In genomic region chr16:80903616-80904015, GRCh38 we compare ENCODE assay signal across 30 cellular contexts.
"Had no signal": no experiment of that assay in that cellular context is flagged by ENCODE, and none has a peak within 500 bp of the region (broad histone marks: within the 10 kb centered on the region; RNA-seq: fewer than 3 reads in every experiment).

No MANE protein-coding gene starts in this region.

- H3K4me1 ChIP-seq: neural progenitor cell, parathyroid adenoma, psoas muscle, suprapubic skin, upper lobe of right lung, uterus had no signal

- H3K27me3 ChIP-seq: neural progenitor cell, ovary, suprapubic skin, testis, tibial artery, transverse colon, upper lobe of right lung, uterus had no signal

- H3K36me3 Mint-ChIP-seq: natural killer cell; neural progenitor cell; stimulated activated memory B cell treated with anti-CD40 and anti-IgM and Interleukin-4, amounts not matched to agents 10 μg/mL and 1 μg/mL and 100 μg/mL, for 72 hours; type B pancreatic cell had no signal

- H3K9me3 Mint-ChIP-seq: natural killer cell; nephron; neural progenitor cell; stimulated activated memory B cell treated with anti-CD40 and anti-IgM and Interleukin-4, amounts not matched to agents 10 μg/mL and 1 μg/mL and 100 μg/mL, for 72 hours; stimulated activated naive CD8-positive, alpha-beta T cell treated with anti-CD3 and anti-CD28 coated beads, Interleukin-15, amount 100 ng/mL, for 72 hours; type B pancreatic cell had no signal

- H3K4me2 ChIP-seq: neural progenitor cell, smooth muscle cell had no signal

- H3K4me3 Mint-ChIP-seq: natural killer cell; nephron; neural progenitor cell; stimulated activated memory B cell treated with anti-CD40 and anti-IgM and Interleukin-4, amounts not matched to agents 10 μg/mL and 1 μg/mL and 100 μg/mL, for 72 hours; stimulated activated naive CD8-positive, alpha-beta T cell treated with anti-CD3 and anti-CD28 coated beads, Interleukin-15, amount 100 ng/mL, for 72 hours; type B pancreatic cell had no signal

- H3K4me3 ChIP-seq: neural progenitor cell, ovary, psoas muscle, skin epidermis, smooth muscle cell, spleen, suprapubic skin, testis, tibial artery, transverse colon, upper lobe of right lung, uterus had no signal

- H3K27me3 Mint-ChIP-seq: progenitor cell of endocrine pancreas; stimulated activated naive CD8-positive, alpha-beta T cell treated with anti-CD3 and anti-CD28 coated beads, Interleukin-15, amount 100 ng/mL, for 72 hours; type B pancreatic cell had no signal

- H3K36me3 ChIP-seq: neural progenitor cell, ovary, spleen, suprapubic skin, tibial artery, transverse colon, upper lobe of right lung, uterus had no signal

- H3K4me1 Mint-ChIP-seq: natural killer cell; neural progenitor cell; stimulated activated memory B cell treated with anti-CD40 and anti-IgM and Interleukin-4, amounts not matched to agents 10 μg/mL and 1 μg/mL and 100 μg/mL, for 72 hours; stimulated activated naive CD8-positive, alpha-beta T cell treated with anti-CD3 and anti-CD28 coated beads, Interleukin-15, amount 100 ng/mL, for 72 hours had no signal

- H3K9me3 ChIP-seq: ovary, psoas muscle, spleen, suprapubic skin, testis, tibial artery, transverse colon, upper lobe of right lung, uterus had no signal

- DNase-seq: natural killer cell; occipital lobe; ovary; posterior cingulate gyrus; psoas muscle; right cardiac atrium; spleen; stimulated activated CD4-positive, alpha-beta T cell treated with anti-CD3 and anti-CD28 coated beads, Interleukin-12 subunit alpha, Interleukin-12 subunit beta, amount 100 ng/mL, for 4 hours; stimulated activated CD4-positive, alpha-beta T cell treated with anti-CD3 and anti-CD28 coated beads, Interleukin-1b, Interleukin-23, amount 100 ng/mL, for 48 hours; stimulated activated CD4-positive, alpha-beta T cell treated with anti-CD3 and anti-CD28 coated beads, Interleukin-4, amount 100 ng/mL, for 1 hour; stimulated activated CD4-positive, alpha-beta T cell treated with anti-CD3 and anti-CD28 coated beads, Interleukin-4, amount 100 ng/mL, for 4 hours; stimulated activated CD8-positive, alpha-beta memory T cell treated with anti-CD3 and anti-CD28 coated beads, Interleukin-4, amount 100 ng/mL, for 48 hours; stimulated activated naive CD4-positive, alpha-beta T cell; stimulated activated naive CD8-positive, alpha-beta T cell treated with anti-CD3 and anti-CD28 coated beads, Interleukin-15, amount 100 ng/mL, for 72 hours; stimulated activated naive CD8-positive, alpha-beta T cell treated with anti-CD3 and anti-CD28 coated beads, Interleukin-15, Interleukin-2, amounts not matched to agents 100 U/mL and 50 U/mL, for 24 hours; substantia nigra; testis; tibial artery; transverse colon; upper lobe of right lung; uterus had no signal

- H3K27ac Mint-ChIP-seq: natural killer cell; nephron; neural progenitor cell; progenitor cell of endocrine pancreas; stimulated activated memory B cell treated with anti-CD40 and anti-IgM and Interleukin-4, amounts not matched to agents 10 μg/mL and 1 μg/mL and 100 μg/mL, for 72 hours; stimulated activated naive CD8-positive, alpha-beta T cell treated with anti-CD3 and anti-CD28 coated beads, Interleukin-15, amount 100 ng/mL, for 72 hours; type B pancreatic cell had no signal

- H2AFZ ChIP-seq: neural progenitor cell, parathyroid adenoma had no signal

- H3K9ac ChIP-seq: neural progenitor cell, parathyroid adenoma had no signal

- H3K79me2 ChIP-seq: parathyroid adenoma had no signal

- H3K27ac ChIP-seq: neural progenitor cell, ovary, parathyroid adenoma, psoas muscle, skin epidermis, spleen, suprapubic skin, testis, tibial artery, transverse colon, upper lobe of right lung, uterus had no signal
